In genomic region chrX:104510801-104511200, GRCh38 we compare ENCODE assay signal across 11 cellular contexts. TPM values are rescaled to one million over a fixed set of nuclear protein-coding genes. Genes with fewer than 3 reads are reported as not detected.
"Had no signal": no experiment of that assay in that cellular context is flagged by ENCODE, and none has a peak within 500 bp of the region (broad histone marks: within the 10 kb centered on the region; RNA-seq: fewer than 3 reads in every experiment).

No MANE protein-coding gene starts in this region.

- H3K4me1 Mint-ChIP-seq: GM23338, H9 had no signal

- H3K4me2 ChIP-seq: GM23338 had no signal

- H3K36me3 ChIP-seq: HAP-1 had no signal

- H3K27ac ChIP-seq: GM23248 had no signal

- ATAC-seq: GM23338, HCT116 had no signal

- DNase-seq: GM23248, GOT3, H7, H9, HCEC 1CT, HFFc6 had no signal

- H3K4me3 Mint-ChIP-seq: GM23338, H9, HFFc6 had no signal

- H2AFZ ChIP-seq: GM23248, GM23338 had no signal

- H3K9me3 ChIP-seq: HAP-1 had no signal

- H3K4me1 ChIP-seq: HAP-1 had no signal

- H3K4me3 ChIP-seq: GM23248, GM23338, HAP-1 had no signal

- H3K9me3 Mint-ChIP-seq: GM23338, HFFc6 had no signal

- H3K9ac ChIP-seq: GM23248 had no signal

- H3K27ac Mint-ChIP-seq: GM23338, H9, HFFc6 had no signal

- FAIRE-seq: H1, H54 had no signal

RNA-seq across cellular contexts. Expression of gene IL1RAPL2, which starts 55.2 kb away (rescaled TPM):
- total RNA-seq: GM23248, H9 had no signal
- polyA plus RNA-seq: GM23248 had no signal
